In the genomic region with DNA sequence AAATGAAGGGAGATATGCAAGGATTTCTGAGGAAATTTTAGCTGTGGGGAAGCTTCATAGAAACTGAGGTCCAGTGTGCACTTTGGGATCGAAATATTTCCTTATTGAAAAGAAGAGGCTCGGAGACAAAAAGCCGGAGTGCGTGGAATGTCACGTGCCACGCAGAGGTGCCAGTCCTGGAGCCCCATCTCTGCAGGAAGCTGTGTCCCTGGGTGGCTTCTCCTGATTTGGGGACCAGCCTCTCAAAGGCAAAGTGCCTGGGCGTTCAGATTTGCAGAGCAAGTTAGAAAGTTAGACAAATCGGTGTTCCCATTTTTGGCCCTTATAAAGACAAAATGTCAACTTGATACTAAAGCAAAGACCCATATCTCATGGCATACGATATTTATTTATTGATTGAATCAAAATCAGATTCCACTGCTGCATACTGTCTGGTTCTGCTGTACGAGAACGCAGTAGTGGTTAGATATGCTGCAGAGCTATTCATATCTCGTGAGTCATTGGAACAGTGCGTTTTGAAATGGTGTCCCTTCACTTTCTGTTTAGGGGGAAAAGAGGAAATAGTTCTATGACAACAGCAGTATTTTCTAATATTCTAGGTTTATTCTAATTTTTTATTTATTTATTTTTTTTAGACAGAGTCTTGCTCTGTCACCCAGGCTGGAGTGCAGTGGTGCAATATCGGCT, we compare ENCODE assay signal across 8 cellular contexts. TPM values are rescaled to one million over a fixed set of nuclear protein-coding genes. Genes with fewer than 3 reads are reported as not detected.
DNase-seq lines count a peak whose midpoint lies in the region; ATAC-seq and TF ChIP-seq lines count a peak whose summit lies in the region.
"Had no signal": no experiment of that assay in that cellular context is flagged by ENCODE, and none has a peak within 500 bp of the region (broad histone marks: within the 10 kb centered on the region; RNA-seq: fewer than 3 reads in every experiment).

No MANE protein-coding gene starts in this region.

- H3K9ac ChIP-seq in PC-3 (ENCODE audit: low read length): no peak overlapping the region

- BruUV-seq in PC-3 (replicated peaks; lab: Mats Ljungman, UMichigan): TSS peak; percentile 71

- no peak for TF ChIP-seq EP300 in ovary (IDR thresholded peaks at IDR 0.05)

- no peak overlapping the region for H2AFZ ChIP-seq in PC-3 (ENCODE audit: low read length)

- H3K36me3 ChIP-seq in PC-3 (ENCODE audit: low read depth, low read length) (no peaks in the 10 kb centered on the region), psoas muscle (ENCODE audit: insufficient read depth in 1 of 2, low read depth in 1 of 2) (no peaks in the 10 kb centered on the region), ovary (no peaks in the 10 kb centered on the region)

- peaks cover 10% of the 10 kb centered on the region for H3F3A ChIP-seq in PC-3 (ENCODE audit: low read length, unreplicated experiment)

- POLR2A ChIA-PET in PC-3 (lab: Charles Lee; ENCODE audit: unreplicated experiment): no interaction called here

- H3K9me3 ChIP-seq in PC-3 (ENCODE audit: low read length) (no peaks in the 10 kb centered on the region), psoas muscle (no peaks in the 10 kb centered on the region), ovary (no peaks in the 10 kb centered on the region)

- no peak for TF ChIP-seq POLR2A in ovary (IDR thresholded peaks at IDR 0.05)

- 79 to 83% (median 82%) methylated on average over 14 of the region's 14 CpGs for WGBS in psoas muscle, 3 donors
- WGBS in ovary, 3 donors: 71 to 80% (median 79%) methylated on average over 14 of the region's 14 CpGs

- 0 out of 2 replicates have a peak, but pooled peaks cover 3% of the 10 kb centered on the region for H3K79me2 ChIP-seq in PC-3 (ENCODE audit: low read length)

- H4K20me1 ChIP-seq in PC-3 (ENCODE audit: low read length): no peaks in the 10 kb centered on the region

- no peaks in the 10 kb centered on the region for H3K27me3 ChIP-seq in PC-3 (ENCODE audit: low read length)
- H3K27me3 ChIP-seq in psoas muscle (ENCODE audit: insufficient read depth in 3 of 3, low read length in 2 of 3): peaks cover 0 to 3% (median 0%) of the 10 kb centered on the region in 3 donors
- H3K27me3 ChIP-seq in ovary: no peaks in the 10 kb centered on the region

- DNase-seq in PC-3 (peak; percentile 10), choroid plexus epithelial cell (ENCODE audit: low read depth) (peak; percentile 48), psoas muscle (no peak), ovary (no peak)
- DNase-seq: DND-41 had no signal

- peak overlapping the region; percentile 25; the same call in 1 of the 2 replicates for H3K27ac ChIP-seq in PC-3 (ENCODE audit: low read length)
- no peak overlapping the region for H3K27ac ChIP-seq in psoas muscle
- H3K27ac ChIP-seq in ovary: no peak overlapping the region

- no peak overlapping the region for H3K4me3 ChIP-seq in PC-3 (ENCODE audit: low read length)
- no peak overlapping the region for H3K4me3 ChIP-seq in choroid plexus epithelial cell (ENCODE audit: low read depth, low read length)
- no peak overlapping the region for H3K4me3 ChIP-seq in psoas muscle
- no peak overlapping the region for H3K4me3 ChIP-seq in ovary

- no peak overlapping the region for H3K4me2 ChIP-seq in PC-3 (ENCODE audit: low read length)

- H3K9me2 ChIP-seq in PC-3 (replicated peaks; ENCODE audit: low read length): no peaks in the 10 kb centered on the region

- TF ChIP-seq CTCF in PC-3 (conservative IDR thresholded peaks at IDR 0.05; ENCODE audit: low read depth, low read length) (no peak), choroid plexus epithelial cell (conservative IDR thresholded peaks at IDR 0.05; ENCODE audit: low read depth, low read length) (no peak), psoas muscle (IDR thresholded peaks at IDR 0.05) (no peak), ovary (IDR thresholded peaks at IDR 0.05) (no peak)

- CTCF ChIA-PET in PC-3 (lab: Charles Lee): no interaction called here

- intact Hi-C loops in PC-3 (cut with micrococcal nuclease): no loop called here
- intact Hi-C loops in psoas muscle (cut with DNase I): no loop called here
- intact Hi-C loops in ovary (cut with DNase I): loop anchor here in 1 of 4 donors (10.0 kb wide), 1 partner anchor 638 kb away; no protein-coding TSS in a partner anchor

- ATAC-seq in GM18868 (IDR thresholded peaks at IDR 0.05; ENCODE audit: unreplicated experiment) (peak; percentile 58), PC-3 (no peak), psoas muscle (peak in 3 of 4 donors; percentile 50 to 68 (median 54)), HG03460 (IDR thresholded peaks at IDR 0.05; ENCODE audit: unreplicated experiment) (no peak), HG03175 (IDR thresholded peaks at IDR 0.05; ENCODE audit: unreplicated experiment) (no peak)

- H3K4me1 ChIP-seq in PC-3 (ENCODE audit: insufficient read depth, low read length) (peaks cover 57% of the 10 kb centered on the region), psoas muscle (no peaks in the 10 kb centered on the region), ovary (ENCODE audit: insufficient read depth) (no peaks in the 10 kb centered on the region)

RNA-seq across cellular contexts. Expression of a gene that starts 9.1 kb away (rescaled TPM):
- total RNA-seq in PC-3 (2014; rRNA removed): 126 and 173 TPM in 2 replicates
- total RNA-seq in psoas muscle: 10 to 100 TPM; 14.3 to 26.3 (median 22.1) TPM
- 10 to 100 TPM; 15.1 to 46.3 (median 24.0) TPM for polyA plus RNA-seq in psoas muscle
- total RNA-seq in ovary: 10 to 100 TPM; 16.3 to 32.3 (median 21.4) TPM
- 10 to 100 TPM in 1 of 2 donors, 1 to 10 TPM in 1; 9.5 to 17.6 TPM for polyA plus RNA-seq in ovary

Comparison
In these comparisons a context has a peak if more than half of its experiments do, and no peak if none do; other contexts are left out.
1. ATAC-seq: peak in GM18868 (single experiment) and psoas muscle (3 of 4); none in PC-3 (single experiment), HG03460 (single experiment) and HG03175 (single experiment).
2. DNase-seq: peak in PC-3 (single experiment) and choroid plexus epithelial cell (single experiment); none in psoas muscle (0 of 2) and ovary (0 of 5).